Comparison of ENCODE assay signal across 1 cellular context in genomic region chr7:137169282-137169698, GRCh38.
TF ChIP-seq lines count a peak whose summit lies in the region.

No MANE protein-coding gene starts in this region.

TF ChIP-seq in SK-N-SH, 30 proteins besides CTCF, POLR2A, EP300 and RAD21 (continued from another document):
- TF ChIP-seq REST (IDR thresholded peaks at IDR 0.05; ENCODE audit: low read depth, low read length) (no peak), RCOR1 (IDR thresholded peaks at IDR 0.05; ENCODE audit: low read length) (peak; percentile 91), ZBTB33 (IDR thresholded peaks at IDR 0.05; ENCODE audit: borderline replicate concordance, low read depth) (no peak), MXI1 (IDR thresholded peaks at IDR 0.05; ENCODE audit: low read depth, low read length) (peak; percentile 64; the same call in 1 of the 2 replicates), TCF12 (IDR thresholded peaks at IDR 0.05) (peak; percentile 38; the same call in 1 of the 2 replicates)
TF ChIP-seq in SK-N-SH: peak in this region for 7.
